23 cellular contexts compared by ENCODE assay signal in genomic region chr18:9886005-9886348, GRCh38. TPM values are rescaled to one million over a fixed set of nuclear protein-coding genes. Genes with fewer than 3 reads are reported as not detected.
DNase-seq lines count a peak whose midpoint lies in the region; ATAC-seq, FAIRE-seq and TF ChIP-seq lines count a peak whose summit lies in the region.
"Had no signal": no experiment of that assay in that cellular context is flagged by ENCODE, and none has a peak within 500 bp of the region (broad histone marks: within the 10 kb centered on the region; RNA-seq: fewer than 3 reads in every experiment).

No MANE protein-coding gene starts in this region.

- BruUV-seq in K562 (replicated peaks; lab: Mats Ljungman, UMichigan) = TSS peak; percentile 74

- CTCF ChIA-PET in K562 (lab: Yijun Ruan, JAX; ENCODE audit: low intra/inter-chr PET ratio) = no interaction called here

- no peaks in the 10 kb centered on the region for H3K36me3 ChIP-seq in K562 (ENCODE audit: control insufficient read depth, insufficient read depth, low read length)
- H3K36me3 ChIP-seq: BLaER1 treated with 17β-estradiol and CSF1 and Interleukin-3, amounts not matched to agents 10 nM and 100 nM had no signal

- H3K4me1 Mint-ChIP-seq in activated CD4-positive, alpha-beta T cell treated with anti-CD3 and anti-CD28 coated beads, Interleukin-2, amount 10 ng/mL, durations not matched to agents 24 days and 14 days = peaks cover 4% of the 10 kb centered on the region
- H3K4me1 Mint-ChIP-seq in activated naive CD8-positive, alpha-beta T cell treated with anti-CD3 and anti-CD28 coated beads, Interleukin-2, amount 50 U/mL, for 24 hours = no peaks in the 10 kb centered on the region
- H3K4me1 Mint-ChIP-seq in activated naive CD8-positive, alpha-beta T cell treated with anti-CD3 and anti-CD28 coated beads for 36 hours = no peaks in the 10 kb centered on the region
- H3K4me1 Mint-ChIP-seq: B cell had no signal

- no peak for TF ChIP-seq CTCF in K562 (IDR thresholded peaks at IDR 0.05 in 2 of 3, conservative IDR thresholded peaks at IDR 0.05 in 1 of 3; ENCODE audit: insufficient read depth in 2 of 3, low read depth in 1 of 3, low read length in 3 of 3)

- no peak for TF ChIP-seq EP300 in K562 (IDR thresholded peaks at IDR 0.05; ENCODE audit: low read length)

- no peaks in the 10 kb centered on the region for H3K9me3 Mint-ChIP-seq in activated CD4-positive, alpha-beta T cell treated with anti-CD3 and anti-CD28 coated beads, Interleukin-2, amount 10 ng/mL, durations not matched to agents 24 days and 14 days
- no peaks in the 10 kb centered on the region for H3K9me3 Mint-ChIP-seq in activated naive CD8-positive, alpha-beta T cell treated with anti-CD3 and anti-CD28 coated beads, Interleukin-2, amount 50 U/mL, for 24 hours
- no peaks in the 10 kb centered on the region for H3K9me3 Mint-ChIP-seq in activated naive CD8-positive, alpha-beta T cell treated with anti-CD3 and anti-CD28 coated beads for 36 hours
- H3K9me3 Mint-ChIP-seq: CD4-positive, alpha-beta T cell; CD8-positive, alpha-beta T cell had no signal

- FAIRE-seq in K562 (lab: Jason Lieb, UNC) = no peak
- FAIRE-seq: A549, G401.6, GM12891, GM19239 had no signal

- no peaks in the 10 kb centered on the region for H3K27me3 ChIP-seq in K562 (ENCODE audit: control insufficient read depth in 2 of 2, insufficient read depth in 2 of 2, low read length in 2 of 2)
- H3K27me3 ChIP-seq: BLaER1 treated with 17β-estradiol and CSF1 and Interleukin-3, amounts not matched to agents 10 nM and 100 nM had no signal

- in situ Hi-C loops in K562 (cut with MboI) = no loop called here

- H4K20me1 ChIP-seq in K562 (replicated peaks; ENCODE audit: control insufficient read depth, insufficient read depth, low read length) = no peaks in the 10 kb centered on the region
- H4K20me1 ChIP-seq: BLaER1 treated with 17β-estradiol and CSF1 and Interleukin-3, amounts not matched to agents 10 nM and 100 nM had no signal

- peak overlapping the region; percentile 78 for H3K4me2 ChIP-seq in K562 (ENCODE audit: insufficient read depth, low read length)
- H3K4me2 ChIP-seq: A549; BLaER1 treated with 17β-estradiol and CSF1 and Interleukin-3, amounts not matched to agents 10 nM and 100 nM had no signal

- POLR2A ChIA-PET in K562 (lab: Yijun Ruan, JAX) = interaction anchor here (0.9 to 3.2 kb wide), 11 partner anchors 9 to 218 kb away, joined by 3 to 32 read pairs (median 5); partner anchors contain the start of gene VAPA

- DNase-seq in activated CD4-positive, alpha-beta T cell treated with anti-CD3 and anti-CD28 coated beads, Interleukin-2, amount 10 ng/mL, durations not matched to agents 24 days and 14 days = no peak
- DNase-seq in activated CD4-positive, alpha-beta T cell treated with anti-CD3 and anti-CD28 coated beads, Interleukin-2, amount 50 U/mL, for 1 hour = no peak
- DNase-seq in activated naive CD8-positive, alpha-beta T cell treated with anti-CD3 and anti-CD28 coated beads, Interleukin-2, amount 50 U/mL, for 24 hours = no peak
- DNase-seq in activated naive CD8-positive, alpha-beta T cell treated with anti-CD3 and anti-CD28 coated beads for 36 hours = no peak
- DNase-seq in K562 (ENCODE audit: extremely low read depth in 1 of 4, low spot score in 3 of 4) (no peak), SIG-M5 treated with dmso at 0.1 percent for 504 hours (lab: John Stamatoyannopoulos, UW; ENCODE audit: unreplicated experiment) (no peak)
- DNase-seq: AML-193; CD4-positive, alpha-beta T cell; CD8-positive, alpha-beta T cell; COR-L47; DMS 273 treated with DMSO at 0.1 percent for 48 hours; DMS153; DMS53; DMS79; GF-D8 had no signal

- no peaks in the 10 kb centered on the region for H3K9me1 ChIP-seq in K562 (ENCODE audit: control insufficient read depth, insufficient read depth, low read length)

- H3K4me3 ChIP-seq in K562 = no peak overlapping the region; the same call in 1 of the 2 replicates
- H3K4me3 ChIP-seq: A549; BLaER1 treated with 17β-estradiol and CSF1 and Interleukin-3, amounts not matched to agents 10 nM and 100 nM had no signal

- intact Hi-C loops in activated CD4-positive, alpha-beta T cell treated with anti-CD3 and anti-CD28 coated beads, Interleukin-2, amount 10 ng/mL, durations not matched to agents 24 days and 14 days (cut with micrococcal nuclease) = no loop called here
- intact Hi-C loops in K562 (cut with micrococcal nuclease) = no loop called here

- ATAC-seq in activated naive CD8-positive, alpha-beta T cell treated with anti-CD3 and anti-CD28 coated beads, Interleukin-2, amount 50 U/mL, for 24 hours = no peak
- ATAC-seq in K562 = no peak
- ATAC-seq: A549; CD8-positive, alpha-beta T cell had no signal

- H3K36me3 Mint-ChIP-seq in activated CD4-positive, alpha-beta T cell treated with anti-CD3 and anti-CD28 coated beads, Interleukin-2, amount 10 ng/mL, durations not matched to agents 24 days and 14 days (ENCODE audit: low read depth) = no peaks in the 10 kb centered on the region
- no peaks in the 10 kb centered on the region for H3K36me3 Mint-ChIP-seq in activated naive CD8-positive, alpha-beta T cell treated with anti-CD3 and anti-CD28 coated beads, Interleukin-2, amount 50 U/mL, for 24 hours (ENCODE audit: low read depth)
- H3K36me3 Mint-ChIP-seq in activated naive CD8-positive, alpha-beta T cell treated with anti-CD3 and anti-CD28 coated beads for 36 hours = no peaks in the 10 kb centered on the region
- H3K36me3 Mint-ChIP-seq: CD8-positive, alpha-beta T cell had no signal

- H3K4me3 Mint-ChIP-seq in activated CD4-positive, alpha-beta T cell treated with anti-CD3 and anti-CD28 coated beads, Interleukin-2, amount 10 ng/mL, durations not matched to agents 24 days and 14 days = no peak overlapping the region
- H3K4me3 Mint-ChIP-seq in activated naive CD8-positive, alpha-beta T cell treated with anti-CD3 and anti-CD28 coated beads, Interleukin-2, amount 50 U/mL, for 24 hours = no peak overlapping the region
- no peak overlapping the region for H3K4me3 Mint-ChIP-seq in activated naive CD8-positive, alpha-beta T cell treated with anti-CD3 and anti-CD28 coated beads for 36 hours
- H3K4me3 Mint-ChIP-seq: B cell; CD4-positive, alpha-beta T cell; CD8-positive, alpha-beta T cell had no signal

- peak overlapping the region; percentile 15 for H3K27ac Mint-ChIP-seq in activated CD4-positive, alpha-beta T cell treated with anti-CD3 and anti-CD28 coated beads, Interleukin-2, amount 10 ng/mL, durations not matched to agents 24 days and 14 days
- peak overlapping the region; percentile 21 for H3K27ac Mint-ChIP-seq in activated naive CD8-positive, alpha-beta T cell treated with anti-CD3 and anti-CD28 coated beads, Interleukin-2, amount 50 U/mL, for 24 hours
- H3K27ac Mint-ChIP-seq in activated naive CD8-positive, alpha-beta T cell treated with anti-CD3 and anti-CD28 coated beads for 36 hours = no peak overlapping the region
- H3K27ac Mint-ChIP-seq: B cell; CD4-positive, alpha-beta T cell; CD8-positive, alpha-beta T cell had no signal

- TF ChIP-seq RAD21 in K562 (CRISPR knock-in tag; conservative IDR thresholded peaks at IDR 0.05 in 1 of 2, IDR thresholded peaks at IDR 0.05 in 1 of 2) = no peak

- peaks cover 34 to 61% of the 10 kb centered on the region in 2 experiments for H3K4me1 ChIP-seq in K562 (replicated peaks in 1 of 2; ENCODE audit: control insufficient read depth in 2 of 2, insufficient read depth in 2 of 2, low read length in 2 of 2)
- H3K4me1 ChIP-seq: A549; BLaER1 treated with 17β-estradiol and CSF1 and Interleukin-3, amounts not matched to agents 10 nM and 100 nM had no signal

- TF ChIP-seq POLR2A in K562 (conservative IDR thresholded peaks at IDR 0.05) = no peak

- WGBS in K562 (ENCODE audit: insufficient coverage, low coverage, missing lambda C conversion rate) = 64% methylated on average over 3 of the region's 3 CpGs

- no peaks in the 10 kb centered on the region for H3K27me3 Mint-ChIP-seq in activated CD4-positive, alpha-beta T cell treated with anti-CD3 and anti-CD28 coated beads, Interleukin-2, amount 10 ng/mL, durations not matched to agents 24 days and 14 days
- H3K27me3 Mint-ChIP-seq in activated naive CD8-positive, alpha-beta T cell treated with anti-CD3 and anti-CD28 coated beads, Interleukin-2, amount 50 U/mL, for 24 hours = no peaks in the 10 kb centered on the region
- H3K27me3 Mint-ChIP-seq in activated naive CD8-positive, alpha-beta T cell treated with anti-CD3 and anti-CD28 coated beads for 36 hours = peaks cover 3% of the 10 kb centered on the region
- H3K27me3 Mint-ChIP-seq: CD4-positive, alpha-beta T cell had no signal

- peak overlapping the region; percentile 73 for H2AFZ ChIP-seq in K562 (ENCODE audit: low read depth, low read length)

- H3K79me2 ChIP-seq in K562 (ENCODE audit: control insufficient read depth, insufficient read depth, low read length) = peaks cover 3% of the 10 kb centered on the region; the same call in 1 of the 3 replicates

- no peaks in the 10 kb centered on the region for H3K9me3 ChIP-seq in K562 (replicated peaks; ENCODE audit: control insufficient read depth, insufficient read depth, low read depth, low read length)
- H3K9me3 ChIP-seq: A549 had no signal

- H3K9ac ChIP-seq in K562 (ENCODE audit: insufficient read depth in 1 of 2, low read depth in 2 of 2, low read length in 2 of 2) = peak overlapping the region; percentile 68 to 75; a peak in 3 of 4 replicates
- H3K9ac ChIP-seq: BLaER1 treated with 17β-estradiol and CSF1 and Interleukin-3, amounts not matched to agents 10 nM and 100 nM had no signal

- H3K27ac ChIP-seq in K562 (ENCODE audit: extremely low read depth, low read depth, low read length) = peak overlapping the region; percentile 82
- H3K27ac ChIP-seq: 22Rv1; BLaER1 treated with 17β-estradiol and CSF1 and Interleukin-3, amounts not matched to agents 10 nM and 100 nM; C4-2B had no signal

RNA-seq across cellular contexts. Expression of gene TXNDC2, which starts 0.2 kb away (rescaled TPM):
- not detected in 2 replicates for total RNA-seq in activated CD4-positive, alpha-beta T cell treated with anti-CD3 and anti-CD28 coated beads, Interleukin-2, amount 10 ng/mL, durations not matched to agents 24 days and 14 days
- not detected for total RNA-seq in activated naive CD8-positive, alpha-beta T cell treated with anti-CD3 and anti-CD28 coated beads for 36 hours
- total RNA-seq in K562 (2011; cell fraction: chromatin; rRNA removed; ENCODE audit: low replicate concordance) = 2.8 and 4.0 TPM in 2 replicates
- 1.7 and 2.8 TPM in 2 replicates for total RNA-seq in K562 (2011; cell fraction: nucleolus; rRNA removed)
- 2.3 and 2.6 TPM in 2 replicates for total RNA-seq in K562 (2011; cell fraction: nucleoplasm; rRNA removed)
- 1.3 TPM in 2 replicates for total RNA-seq in K562 (2014; rRNA removed)
- 1.6 and 1.7 TPM in 2 replicates for total RNA-seq in K562 (2014; rRNA removed; fragmentation: Illumina TruSeq; extraction: Trizol)
- total RNA-seq in K562 (2015; rRNA removed; fragmentation: Illumina TruSeq; extraction: Trizol) = 2.3 and 2.5 TPM in 2 replicates
- total RNA-seq in K562 (2021) = 2.0 and 3.8 TPM in 2 replicates
- polyA plus RNA-seq in K562 (2011; rRNA removed) = 0.79 and 2.3 TPM in 2 replicates
- polyA plus RNA-seq in K562 (2011; cell fraction: cytosol; rRNA removed) = 0.55 and 2.2 TPM in 2 replicates
- polyA plus RNA-seq in K562 (2011; cell fraction: nucleus; rRNA removed) = 0.83 and 4.6 TPM in 2 replicates
- polyA plus RNA-seq in K562 (2012) = 1.5 and 3.3 TPM in 2 replicates
- 4.8 and 4.9 TPM in 2 replicates for polyA plus RNA-seq in K562 (2014; fragmentation: Illumina TruSeq; extraction: Trizol)
- 1 to 10 TPM; 1.2 to 2.3 TPM for polyA plus RNA-seq in K562 (2014; fragmentation: Nextera tagmentation; extraction: Ambion mirVana)
- 1.4 and 2.5 TPM in 2 replicates for polyA plus RNA-seq in K562 (2014; rRNA removed)
- 2.8 and 5.4 TPM in 2 replicates for polyA minus RNA-seq in K562 (2011; rRNA and poly(A)+ RNA removed)
- polyA minus RNA-seq in K562 (2011; cell fraction: cytosol; rRNA and poly(A)+ RNA removed) = 0.73 and 3.0 TPM in 2 replicates
- 1.8 and 4.7 TPM in 2 replicates for polyA minus RNA-seq in K562 (2011; cell fraction: nucleus; rRNA and poly(A)+ RNA removed)
- total RNA-seq: CD4-positive, alpha-beta T cell; CD8-positive, alpha-beta T cell had no signal

RNA-seq across cellular contexts. Expression of gene VAPA, which starts 27.8 kb away (rescaled TPM):
- total RNA-seq in activated CD4-positive, alpha-beta T cell treated with anti-CD3 and anti-CD28 coated beads, Interleukin-2, amount 10 ng/mL, durations not matched to agents 24 days and 14 days = 182 and 196 TPM in 2 replicates
- total RNA-seq in activated naive CD8-positive, alpha-beta T cell treated with anti-CD3 and anti-CD28 coated beads for 36 hours = 100 to 1,000 TPM; 157 to 172 TPM
- total RNA-seq in K562 (2011; cell fraction: chromatin; rRNA removed; ENCODE audit: low replicate concordance) = 131 and 315 TPM in 2 replicates
- 118 and 122 TPM in 2 replicates for total RNA-seq in K562 (2011; cell fraction: nucleolus; rRNA removed)
- total RNA-seq in K562 (2011; cell fraction: nucleoplasm; rRNA removed) = 147 and 249 TPM in 2 replicates
- total RNA-seq in K562 (2014; rRNA removed) (516 and 526 TPM in 2 replicates), K562 (2014; rRNA removed; fragmentation: Illumina TruSeq; extraction: Trizol) (624 and 729 TPM in 2 replicates), K562 (2015; rRNA removed; fragmentation: Illumina TruSeq; extraction: Trizol) (726 and 732 TPM in 2 replicates), K562 (2021) (504 and 509 TPM in 2 replicates)
- polyA plus RNA-seq in K562 (2011; rRNA removed) (544 and 809 TPM in 2 replicates), K562 (2014; fragmentation: Illumina TruSeq; extraction: Trizol) (790 and 902 TPM in 2 replicates), K562 (2014; fragmentation: Nextera tagmentation; extraction: Ambion mirVana) (100 to 1,000 TPM; 219 to 224 TPM), K562 (2014; rRNA removed) (455 and 489 TPM in 2 replicates)
- 202 and 314 TPM in 2 replicates for polyA plus RNA-seq in K562 (2011; cell fraction: cytosol; rRNA removed)
- polyA plus RNA-seq in K562 (2011; cell fraction: nucleus; rRNA removed) = 169 and 199 TPM in 2 replicates
- 376 and 498 TPM in 2 replicates for polyA plus RNA-seq in K562 (2012)
- 866 and 913 TPM in 2 replicates for polyA minus RNA-seq in K562 (2011; rRNA and poly(A)+ RNA removed)
- polyA minus RNA-seq in K562 (2011; cell fraction: cytosol; rRNA and poly(A)+ RNA removed) = 292 and 382 TPM in 2 replicates
- polyA minus RNA-seq in K562 (2011; cell fraction: nucleus; rRNA and poly(A)+ RNA removed) = 176 and 203 TPM in 2 replicates
